7 cellular contexts compared by ENCODE assay signal in the genomic region with DNA sequence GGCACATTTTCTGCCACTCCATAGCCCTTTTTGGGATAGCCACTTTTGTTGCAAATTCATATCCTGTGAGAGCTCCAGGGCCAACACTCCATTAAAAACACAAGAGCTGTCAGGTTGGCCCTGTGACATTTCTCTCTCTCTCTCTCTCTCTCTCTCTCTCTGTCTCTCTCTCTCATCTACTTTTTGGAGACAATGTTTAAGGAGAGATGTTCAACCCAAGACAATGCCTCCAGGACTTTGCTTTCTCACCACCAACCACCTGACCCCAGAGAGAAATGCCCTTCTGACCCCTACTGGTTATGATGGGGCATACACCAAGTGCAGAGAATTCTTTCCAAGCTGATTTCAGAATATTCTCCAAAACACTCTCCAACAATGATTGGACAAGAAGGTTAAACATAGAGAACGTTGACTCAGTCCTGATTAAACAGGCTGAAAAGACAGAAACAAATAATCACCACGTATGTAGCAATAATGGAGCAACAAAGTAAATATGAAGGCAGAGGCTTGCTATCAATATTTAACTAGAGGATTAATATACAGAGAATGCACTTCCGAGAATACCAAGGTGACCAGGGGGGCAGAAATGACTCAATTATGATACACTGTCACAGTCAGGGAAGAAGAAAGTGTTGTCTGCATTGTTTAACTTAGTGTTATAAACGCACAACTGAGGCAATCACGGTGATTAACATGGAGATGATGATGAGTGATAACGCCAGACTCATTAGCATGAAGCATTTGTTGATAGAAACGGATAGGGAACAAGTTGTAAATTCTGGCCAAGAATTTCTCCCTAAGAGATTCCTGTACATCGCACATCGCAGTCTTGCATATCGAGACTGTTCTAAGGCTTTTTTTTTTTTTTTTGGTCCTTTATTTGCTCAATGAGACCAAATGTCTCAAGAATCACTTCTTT.
DNase-seq lines count a peak whose midpoint lies in the region; ATAC-seq and TF ChIP-seq lines count a peak whose summit lies in the region.

No MANE protein-coding gene starts in this region.

- no peak overlapping the region for H3K27ac ChIP-seq in endodermal cell (ENCODE audit: low read depth, low read length)

- DNase-seq in EH (ENCODE audit: low read depth) (peak; percentile 69), GM19240 (ENCODE audit: insufficient read length, low spot score) (peak; percentile 42), SK-N-DZ (ENCODE audit: low spot score) (peak; percentile 14), endodermal cell (peak; percentile 64), osteocyte (ENCODE audit: extremely low spot score, unreplicated experiment) (no peak), SKM-1 (lab: John Stamatoyannopoulos, UW; ENCODE audit: unreplicated experiment) (no peak)

- no peak overlapping the region for H3K4me3 ChIP-seq in endodermal cell (ENCODE audit: low read length)

- H3K27me3 Mint-ChIP-seq in endodermal cell (ENCODE audit: insufficient read depth) (peaks cover 1% of the 10 kb centered on the region), osteocyte (ENCODE audit: unreplicated experiment) (no peaks in the 10 kb centered on the region)

- no peaks in the 10 kb centered on the region for H3K36me3 ChIP-seq in endodermal cell (ENCODE audit: control insufficient read depth, insufficient read depth, low read length)

- H3K27ac Mint-ChIP-seq in endodermal cell, result no peak overlapping the region
- H3K27ac Mint-ChIP-seq in osteocyte (ENCODE audit: unreplicated experiment), result no peak overlapping the region

- H3K9ac ChIP-seq in endodermal cell (ENCODE audit: extremely low read depth, low read length, poor library complexity, severe bottlenecking), result no peak overlapping the region

- peak; percentile 72 for ATAC-seq in HG03439 (IDR thresholded peaks at IDR 0.05; ENCODE audit: unreplicated experiment)

- H3K9me3 Mint-ChIP-seq in endodermal cell (no peaks in the 10 kb centered on the region), osteocyte (ENCODE audit: unreplicated experiment) (peaks cover 7% of the 10 kb centered on the region)

- 74 to 83% methylated on average over 9 to 10 of the region's 10 CpGs for WGBS in endodermal cell (ENCODE audit: insufficient coverage in 1 of 2, insufficient read length in 1 of 2), 2 experiments

- H3K4me3 Mint-ChIP-seq in endodermal cell, result no peak overlapping the region
- H3K4me3 Mint-ChIP-seq in osteocyte (ENCODE audit: unreplicated experiment), result no peak overlapping the region

- H3K4me1 Mint-ChIP-seq in endodermal cell, result peaks cover 15% of the 10 kb centered on the region
- H3K4me1 Mint-ChIP-seq in osteocyte (ENCODE audit: unreplicated experiment), result peaks cover 18% of the 10 kb centered on the region

- no peaks in the 10 kb centered on the region for H3K9me3 ChIP-seq in endodermal cell (ENCODE audit: control insufficient read depth, low read length)

- peaks cover 4% of the 10 kb centered on the region for H3K4me1 ChIP-seq in endodermal cell (ENCODE audit: control insufficient read depth, insufficient read depth, low read length)

- H3K27me3 ChIP-seq in endodermal cell (ENCODE audit: control insufficient read depth, insufficient read depth, low read length, poor library complexity, severe bottlenecking), result no peaks in the 10 kb centered on the region

- TF ChIP-seq CTCF in endodermal cell (conservative IDR thresholded peaks at IDR 0.05), result peak; percentile 84
- TF ChIP-seq CTCF in osteocyte (IDR thresholded peaks at IDR 0.05), result peak; percentile 46

- H3K36me3 Mint-ChIP-seq in endodermal cell (ENCODE audit: low read depth), result no peaks in the 10 kb centered on the region
- H3K36me3 Mint-ChIP-seq in osteocyte (ENCODE audit: unreplicated experiment), result no peaks in the 10 kb centered on the region

Comparison
In these comparisons a context has a peak if more than half of its experiments do, and no peak if none do; other contexts are left out.
1. DNase-seq: peak in EH (single experiment), GM19240 (single experiment), SK-N-DZ (single experiment) and endodermal cell (single experiment); none in osteocyte (single experiment) and SKM-1 (single experiment).